24 cellular contexts compared by ENCODE assay signal in genomic region chr20:34001378-34001777, GRCh38.
"Had no signal": no experiment of that assay in that cellular context is flagged by ENCODE, and none has a peak within 500 bp of the region (broad histone marks: within the 10 kb centered on the region; RNA-seq: fewer than 3 reads in every experiment).

No MANE protein-coding gene starts in this region.

- H3K9me3 Mint-ChIP-seq: activated CD4-positive, alpha-beta T cell treated with anti-CD3 and anti-CD28 coated beads, Interleukin-2, amount 10 ng/mL, durations not matched to agents 7 days and 5 days; activated naive CD4-positive, alpha-beta T cell treated with anti-CD3 and anti-CD28 coated beads, Interleukin-2, amount 50 U/mL, for 72 hours; central memory CD8-positive, alpha-beta T cell; endodermal cell; mesothelial cell of epicardium had no signal

- H3K27me3 ChIP-seq: colonic mucosa, neural progenitor cell, stomach had no signal

- H3K9ac ChIP-seq: neural progenitor cell had no signal

- H3K4me2 ChIP-seq: neural progenitor cell had no signal

- H3K4me3 Mint-ChIP-seq: activated CD4-positive, alpha-beta T cell treated with anti-CD3 and anti-CD28 coated beads, Interleukin-2, amount 10 ng/mL, durations not matched to agents 7 days and 5 days; endodermal cell; mesothelial cell of epicardium; neural progenitor cell had no signal

- DNase-seq: activated CD4-positive, alpha-beta T cell treated with anti-CD3 and anti-CD28 coated beads, Interleukin-2, amount 10 ng/mL, durations not matched to agents 7 days and 5 days; activated CD8-positive, alpha-beta memory T cell treated with anti-CD3 and anti-CD28 coated beads for 24 hours; activated CD8-positive, alpha-beta memory T cell treated with anti-CD3 and anti-CD28 coated beads, Interleukin-2, amount 50 U/mL, for 48 hours; activated gamma-delta T cell; colonic mucosa; foreskin melanocyte; glutamatergic neuron; hippocampal formation; islet precursor cell; left colon; psoas muscle; right cardiac atrium; stimulated activated CD4-positive, alpha-beta T cell treated with anti-CD3 and anti-CD28 coated beads, Interleukin-4, amount 100 ng/mL, for 1 hour; stomach; T-helper 9 cell; trophoblast cell had no signal

- H3K27ac Mint-ChIP-seq: activated CD4-positive, alpha-beta T cell treated with anti-CD3 and anti-CD28 coated beads, Interleukin-2, amount 10 ng/mL, durations not matched to agents 7 days and 5 days; activated naive CD4-positive, alpha-beta T cell treated with anti-CD3 and anti-CD28 coated beads, Interleukin-2, amount 50 U/mL, for 72 hours; endodermal cell; neural progenitor cell had no signal

- H3K27me3 Mint-ChIP-seq: activated CD4-positive, alpha-beta T cell treated with anti-CD3 and anti-CD28 coated beads, Interleukin-2, amount 10 ng/mL, durations not matched to agents 7 days and 5 days; central memory CD8-positive, alpha-beta T cell had no signal

- H3K27ac ChIP-seq: colonic mucosa, epithelial cell of prostate, neural progenitor cell, psoas muscle, skin epidermis, stomach had no signal

- H3K9me3 ChIP-seq: colonic mucosa, psoas muscle, stomach had no signal

- H3K4me3 ChIP-seq: colonic mucosa, neural progenitor cell, psoas muscle, skin epidermis, stomach had no signal

- ATAC-seq: activated CD4-positive, CD25-positive, alpha-beta regulatory T cell treated with anti-CD3 and anti-CD28 coated beads, Interleukin-2, amount 50 U/mL, for 24 hours; activated naive CD4-positive, alpha-beta T cell treated with anti-CD3 and anti-CD28 coated beads, Interleukin-2, amount 50 U/mL, for 72 hours; left colon; psoas muscle; right cardiac atrium had no signal

- H2AFZ ChIP-seq: neural progenitor cell had no signal

- H3K4me1 ChIP-seq: neural progenitor cell had no signal

- H3K36me3 ChIP-seq: colonic mucosa, neural progenitor cell, stomach had no signal
